In the genomic region with DNA sequence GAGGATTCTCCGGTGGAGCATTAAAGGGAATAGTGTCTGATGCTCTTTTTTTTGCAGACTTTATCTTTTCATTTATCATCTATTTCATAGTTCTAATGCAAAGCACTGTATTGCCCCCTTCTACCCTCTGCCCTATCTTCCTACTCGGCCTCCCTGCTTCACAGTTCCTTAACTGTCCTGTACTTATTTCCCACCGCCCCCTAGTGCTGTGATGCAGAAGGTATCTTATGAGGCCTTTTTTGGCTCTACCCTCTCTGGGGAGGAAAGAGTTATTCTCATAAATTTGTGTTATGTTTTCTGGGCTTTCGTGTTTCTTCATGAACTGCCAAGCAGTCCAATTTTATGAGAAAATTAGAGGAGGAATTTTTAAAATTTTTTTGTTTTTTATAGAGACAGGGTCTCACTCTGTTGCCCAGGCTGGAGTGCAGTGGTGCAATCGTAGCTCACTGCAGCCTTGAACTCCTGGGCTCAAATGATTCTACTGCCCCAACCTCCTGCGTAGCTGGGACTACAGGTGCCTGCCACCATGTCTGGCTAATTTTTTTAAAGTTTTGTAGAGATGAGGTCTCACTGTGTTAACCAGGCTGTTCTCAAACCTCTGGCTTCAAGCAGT, we compare ENCODE assay signal across 8 cellular contexts. TPM values are rescaled to one million over a fixed set of nuclear protein-coding genes. Genes with fewer than 3 reads are reported as not detected.
DNase-seq lines count a peak whose midpoint lies in the region; ATAC-seq and TF ChIP-seq lines count a peak whose summit lies in the region.

No MANE protein-coding gene starts in this region.

- H3K9ac ChIP-seq in adipocyte (ENCODE audit: low read length): peak overlapping the region; percentile 96

- H3K27ac ChIP-seq in Peyer's patch: peak overlapping the region; percentile 78 to 94 (median 92)

- H3K4me3 ChIP-seq in Peyer's patch (peak overlapping the region; percentile 61 to 80 (median 72)), adipocyte (ENCODE audit: low read length) (peak overlapping the region; percentile 93)

- TF ChIP-seq POLR2A in Peyer's patch (IDR thresholded peaks at IDR 0.05): no peak

- no peaks in the 10 kb centered on the region for H3K9me3 ChIP-seq in Peyer's patch
- H3K9me3 ChIP-seq in adipocyte (ENCODE audit: control insufficient read depth, low read length): no peaks in the 10 kb centered on the region

- TF ChIP-seq RAD21 in Ishikawa (IDR thresholded peaks at IDR 0.05; ENCODE audit: low read depth): peak; percentile 54

- TF ChIP-seq CTCF in Peyer's patch (IDR thresholded peaks at IDR 0.05): peak; percentile 46 to 69 (median 60)

- H3K36me3 ChIP-seq in Peyer's patch (peaks cover 0 to 17% (median 0%) of the 10 kb centered on the region in 3 donors), adipocyte (ENCODE audit: control insufficient read depth, insufficient read depth, low read length, severe bottlenecking) (peaks cover 17% of the 10 kb centered on the region)

- H3K27me3 ChIP-seq in Peyer's patch (no peaks in the 10 kb centered on the region), adipocyte (replicated peaks; ENCODE audit: control insufficient read depth, insufficient read depth, low read length) (no peaks in the 10 kb centered on the region)

- H3K4me1 ChIP-seq in Peyer's patch: peaks cover 0 to 17% (median 12%) of the 10 kb centered on the region in 4 donors
- H3K4me1 ChIP-seq in adipocyte (ENCODE audit: control insufficient read depth, insufficient read depth, low read length): peaks cover 16% of the 10 kb centered on the region

- no peak for TF ChIP-seq EP300 in Ishikawa (IDR thresholded peaks at IDR 0.05; ENCODE audit: borderline replicate concordance)

- peak; percentile 76 for DNase-seq in AG20443 (ENCODE audit: low spot score)
- DNase-seq in Peyer's patch: peak in 2 of 3 donors; percentile 68 to 69
- DNase-seq in adipocyte (ENCODE audit: low read depth): peak; percentile 88
- peak; percentile 45 for DNase-seq in left cardiac atrium
- DNase-seq in pulmonary artery endothelial cell (ENCODE audit: low read depth, low spot score): peak; percentile 30

- intact Hi-C loops in left cardiac atrium (cut with DNase I): no loop called here

- ATAC-seq in GM18867 (IDR thresholded peaks at IDR 0.05; ENCODE audit: unreplicated experiment) (peak; percentile 32), left cardiac atrium (peak; percentile 36 to 67), GM18520 (IDR thresholded peaks at IDR 0.05; ENCODE audit: unreplicated experiment) (no peak)

TF ChIP-seq in Ishikawa, 13 proteins besides CTCF, POLR2A, EP300 and RAD21:
- no peak for TF ChIP-seq CEBPB (IDR thresholded peaks at IDR 0.05)
- TF ChIP-seq, protein P1, sequence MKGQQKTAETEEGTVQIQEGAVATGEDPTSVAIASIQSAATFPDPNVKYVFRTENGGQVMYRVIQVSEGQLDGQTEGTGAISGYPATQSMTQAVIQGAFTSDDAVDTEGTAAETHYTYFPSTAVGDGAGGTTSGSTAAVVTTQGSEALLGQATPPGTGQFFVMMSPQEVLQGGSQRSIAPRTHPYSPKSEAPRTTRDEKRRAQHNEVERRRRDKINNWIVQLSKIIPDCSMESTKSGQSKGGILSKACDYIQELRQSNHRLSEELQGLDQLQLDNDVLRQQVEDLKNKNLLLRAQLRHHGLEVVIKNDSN (IDR thresholded peaks at IDR 0.05): no peak
- TF ChIP-seq TCF12 (IDR thresholded peaks at IDR 0.05; ENCODE audit: low read depth): no peak
- TF ChIP-seq REST (IDR thresholded peaks at IDR 0.05; ENCODE audit: low read depth): no peak
TF ChIP-seq in Ishikawa: peak in this region for 0.

RNA-seq across cellular contexts. Expression of gene ITFG2, which starts 1.2 kb away (rescaled TPM):
- total RNA-seq in Peyer's patch (100 to 1,000 TPM in 2 of 4 donors, 10 to 100 TPM in 2; 50.8 to 119 (median 102) TPM), left cardiac atrium (10 to 100 TPM; 16.4 TPM), pulmonary artery endothelial cell (11.1 and 15.9 TPM in 2 replicates)

RNA-seq across cellular contexts. Expression of gene FKBP4, which starts 18.9 kb away (rescaled TPM):
- total RNA-seq in Peyer's patch: 10 to 100 TPM; 27.7 to 42.4 (median 33.7) TPM
- 10 to 100 TPM; 38.5 to 61.4 TPM for total RNA-seq in left cardiac atrium
- total RNA-seq in pulmonary artery endothelial cell: 53.5 and 147 TPM in 2 replicates

RNA-seq across cellular contexts. Expression of gene NRIP2, which starts 21.2 kb away (rescaled TPM):
- total RNA-seq in Peyer's patch (not detected), left cardiac atrium (1 to 10 TPM; 1.8 to 2.8 TPM), pulmonary artery endothelial cell (not detected in 2 replicates)

RNA-seq across cellular contexts. Expression of gene TEX52, which starts 43.2 kb away (rescaled TPM):
- total RNA-seq in Peyer's patch (1 to 10 TPM in 1 of 4 donors, not detected in 3; 2.3 TPM), left cardiac atrium (not detected), pulmonary artery endothelial cell (not detected in 2 replicates)

Comparison
In these comparisons a context has a peak if more than half of its experiments do, and no peak if none do; other contexts are left out.
1. DNase-seq: peak in every context shown above with its lines; median percentile 88 in adipocyte; 76 in AG20443; 68 in Peyer's patch; 45 in left cardiac atrium; 30 in pulmonary artery endothelial cell.